In genomic region chr5:179146277-179146676, GRCh38 we compare ENCODE assay signal across 15 cellular contexts.
DNase-seq lines count a peak whose midpoint lies in the region; ATAC-seq and TF ChIP-seq lines count a peak whose summit lies in the region.
"Had no signal": no experiment of that assay in that cellular context is flagged by ENCODE, and none has a peak within 500 bp of the region (broad histone marks: within the 10 kb centered on the region; RNA-seq: fewer than 3 reads in every experiment).

No MANE protein-coding gene starts in this region.

- no peak overlapping the region for H3K27ac Mint-ChIP-seq in activated CD8-positive, alpha-beta memory T cell treated with anti-CD3 and anti-CD28 coated beads, Interleukin-2, amount 10 ng/mL, durations not matched to agents 7 days and 5 days
- H3K27ac Mint-ChIP-seq: natural killer cell treated with Interleukin-12 subunit alpha and Interleukin-12 subunit beta and Interleukin-15 and Interleukin-18, amount 100 ng/mL, for 72 hours had no signal

- CTCF ChIA-PET in activated CD8-positive, alpha-beta memory T cell treated with anti-CD3 and anti-CD28 coated beads, Interleukin-2, amount 10 ng/mL, durations not matched to agents 7 days and 5 days (lab: Charles Lee) = no interaction called here

- H3K79me2 ChIP-seq in MM.1S (ENCODE audit: low read length) = no peaks in the 10 kb centered on the region

- H3K4me3 ChIP-seq in MM.1S (ENCODE audit: low read length) (no peak overlapping the region), vagina (no peak overlapping the region)
- H3K4me3 ChIP-seq: dorsolateral prefrontal cortex, upper lobe of left lung had no signal

- no peaks in the 10 kb centered on the region for H4K20me1 ChIP-seq in MM.1S (ENCODE audit: insufficient read depth, low read length)

- H2AFZ ChIP-seq in MM.1S (ENCODE audit: low read length) = no peak overlapping the region

- H3K36me3 Mint-ChIP-seq in activated CD8-positive, alpha-beta memory T cell treated with anti-CD3 and anti-CD28 coated beads, Interleukin-2, amount 10 ng/mL, durations not matched to agents 7 days and 5 days = no peaks in the 10 kb centered on the region
- H3K36me3 Mint-ChIP-seq: natural killer cell treated with Interleukin-12 subunit alpha and Interleukin-12 subunit beta and Interleukin-15 and Interleukin-18, amount 100 ng/mL, for 72 hours had no signal

- 0 out of 2 replicates have a peak overlapping the region, but pooled peaks have one; percentile 27 for H3K4me2 ChIP-seq in MM.1S (ENCODE audit: low read depth, low read length)

- ATAC-seq in activated CD8-positive, alpha-beta memory T cell treated with anti-CD3 and anti-CD28 coated beads, Interleukin-2, amount 10 ng/mL, durations not matched to agents 7 days and 5 days = peak; percentile 23
- ATAC-seq in omental fat pad (ENCODE audit: low FRiP score) = no peak
- no peak for ATAC-seq in GM21390 (IDR thresholded peaks at IDR 0.05; ENCODE audit: unreplicated experiment)
- no peak for ATAC-seq in HG02970 (IDR thresholded peaks at IDR 0.05; ENCODE audit: low FRiP score, unreplicated experiment)
- ATAC-seq: HCT116; natural killer cell treated with Interleukin-12 subunit alpha and Interleukin-12 subunit beta and Interleukin-15 and Interleukin-18, amount 100 ng/mL, for 72 hours had no signal

- H3K27ac ChIP-seq in MM.1S (ENCODE audit: low read length) = peak overlapping the region; percentile 7; the same call in 1 of the 2 replicates
- no peak overlapping the region for H3K27ac ChIP-seq in vagina
- H3K27ac ChIP-seq: dorsolateral prefrontal cortex, upper lobe of left lung had no signal

- H3K9ac ChIP-seq in MM.1S (ENCODE audit: low read length) = no peak overlapping the region

- H3K4me3 Mint-ChIP-seq in activated CD8-positive, alpha-beta memory T cell treated with anti-CD3 and anti-CD28 coated beads, Interleukin-2, amount 10 ng/mL, durations not matched to agents 7 days and 5 days = no peak overlapping the region
- H3K4me3 Mint-ChIP-seq: natural killer cell treated with Interleukin-12 subunit alpha and Interleukin-12 subunit beta and Interleukin-15 and Interleukin-18, amount 100 ng/mL, for 72 hours had no signal

- TF ChIP-seq POLR2A in vagina (IDR thresholded peaks at IDR 0.05) = no peak

- no peaks in the 10 kb centered on the region for H3K27me3 Mint-ChIP-seq in activated CD8-positive, alpha-beta memory T cell treated with anti-CD3 and anti-CD28 coated beads, Interleukin-2, amount 10 ng/mL, durations not matched to agents 7 days and 5 days

- H3F3A ChIP-seq in MM.1S (ENCODE audit: insufficient read depth, low read length) = no peaks in the 10 kb centered on the region

- H3K27me3 ChIP-seq in MM.1S (replicated peaks; ENCODE audit: insufficient read depth, low read length) (peaks cover 13% of the 10 kb centered on the region), vagina (no peaks in the 10 kb centered on the region)
- H3K27me3 ChIP-seq: dorsolateral prefrontal cortex, upper lobe of left lung had no signal

- DNase-seq in MM.1S = no peak
- no peak for DNase-seq in activated CD8-positive, alpha-beta memory T cell treated with anti-CD3 and anti-CD28 coated beads, Interleukin-2, amount 10 ng/mL, durations not matched to agents 7 days and 5 days
- DNase-seq in central memory CD4-positive, alpha-beta T cell = peak; percentile 17
- DNase-seq in stimulated activated CD4-positive, alpha-beta T cell treated with anti-CD3 and anti-CD28 coated beads, TNF-alpha, amount 100 ng/mL, for 24 hours (ENCODE audit: low read depth in 3 of 3) = peak; percentile 27 to 57 (median 28)
- no peak for DNase-seq in omental fat pad (ENCODE audit: low spot score)
- no peak for DNase-seq in vagina (ENCODE audit: extremely low spot score in 2 of 2)
- DNase-seq: DMS53, dorsolateral prefrontal cortex, NCI-H2029, NCI-H69, upper lobe of left lung had no signal

- no peaks in the 10 kb centered on the region for H3K9me3 ChIP-seq in MM.1S (replicated peaks; ENCODE audit: insufficient read depth, low read length)
- H3K9me3 ChIP-seq in vagina = no peaks in the 10 kb centered on the region
- H3K9me3 ChIP-seq: upper lobe of left lung had no signal

- no peaks in the 10 kb centered on the region for H3K9me3 Mint-ChIP-seq in activated CD8-positive, alpha-beta memory T cell treated with anti-CD3 and anti-CD28 coated beads, Interleukin-2, amount 10 ng/mL, durations not matched to agents 7 days and 5 days (ENCODE audit: low read depth)
- H3K9me3 Mint-ChIP-seq: natural killer cell treated with Interleukin-12 subunit alpha and Interleukin-12 subunit beta and Interleukin-15 and Interleukin-18, amount 100 ng/mL, for 72 hours had no signal

- peaks cover 10% of the 10 kb centered on the region for H3K4me1 Mint-ChIP-seq in activated CD8-positive, alpha-beta memory T cell treated with anti-CD3 and anti-CD28 coated beads, Interleukin-2, amount 10 ng/mL, durations not matched to agents 7 days and 5 days

- no peaks in the 10 kb centered on the region for H3K9me2 ChIP-seq in MM.1S (replicated peaks; ENCODE audit: insufficient read depth, low read length)

- peaks cover 14% of the 10 kb centered on the region for H3K4me1 ChIP-seq in MM.1S (ENCODE audit: low read length)
- H3K4me1 ChIP-seq in vagina = no peaks in the 10 kb centered on the region
- H3K4me1 ChIP-seq: upper lobe of left lung had no signal

- intact Hi-C loops in vagina (cut with DNase I) = no loop called here

- H3K36me3 ChIP-seq in MM.1S (replicated peaks; ENCODE audit: insufficient read depth, low read length) (no peaks in the 10 kb centered on the region), vagina (no peaks in the 10 kb centered on the region)

- TF ChIP-seq CTCF in MM.1S (IDR thresholded peaks at IDR 0.05; ENCODE audit: low read length) (no peak), omental fat pad (IDR thresholded peaks at IDR 0.05) (no peak), vagina (IDR thresholded peaks at IDR 0.05) (no peak)

Comparison
In these comparisons a context has a peak if more than half of its experiments do, and no peak if none do; other contexts are left out.
1. DNase-seq: peak in central memory CD4-positive, alpha-beta T cell (single experiment) and stimulated activated CD4-positive, alpha-beta T cell treated with anti-CD3 and anti-CD28 coated beads, TNF-alpha, amount 100 ng/mL, for 24 hours (3 of 3); none in MM.1S (single experiment), activated CD8-positive, alpha-beta memory T cell treated with anti-CD3 and anti-CD28 coated beads, Interleukin-2, amount 10 ng/mL, durations not matched to agents 7 days and 5 days (single experiment), omental fat pad (single experiment) and vagina (0 of 2).